ENCODE assay signal across 16 cellular contexts in genomic region chr3:142117052-142117451, GRCh38. TPM values are rescaled to one million over a fixed set of nuclear protein-coding genes. Genes with fewer than 3 reads are reported as not detected.
A peak's percentile ranks its signal among the peaks of the same experiment; 100 is the strongest.
DNase-seq lines count a peak whose midpoint lies in the region; ATAC-seq and TF ChIP-seq lines count a peak whose summit lies in the region.
"Had no signal": no experiment of that assay in that cellular context is flagged by ENCODE, and none has a peak within 500 bp of the region (broad histone marks: within the 10 kb centered on the region; RNA-seq: fewer than 3 reads in every experiment).

No MANE protein-coding gene starts in this region.

- H3K4me1 ChIP-seq in subcutaneous abdominal adipose tissue (ENCODE audit: control insufficient read depth in 5 of 5, insufficient read depth in 5 of 5, low read length in 5 of 5): peaks cover 0 to 38% (median 17%) of the 10 kb centered on the region in 5 donors

- TF ChIP-seq CTCF in epithelial cell of esophagus (IDR thresholded peaks at IDR 0.05; ENCODE audit: insufficient read depth, low read depth, low read length, missing control alignments): no peak

- no peaks in the 10 kb centered on the region for H3K27me3 ChIP-seq in subcutaneous abdominal adipose tissue (ENCODE audit: control insufficient read depth in 5 of 5, insufficient read depth in 4 of 5, low read length in 5 of 5)
- H3K27me3 ChIP-seq: dorsolateral prefrontal cortex, hepatocyte had no signal

- H3K9me3 ChIP-seq in subcutaneous abdominal adipose tissue (ENCODE audit: control insufficient read depth in 5 of 5, low read length in 5 of 5): peaks cover 0 to 4% (median 2%) of the 10 kb centered on the region in 5 donors

- H3K4me3 ChIP-seq in epithelial cell of esophagus (ENCODE audit: low read length) (no peak overlapping the region), subcutaneous abdominal adipose tissue (ENCODE audit: low read depth in 1 of 5, low read length in 5 of 5) (no peak overlapping the region)
- H3K4me3 ChIP-seq: dorsolateral prefrontal cortex, hepatocyte had no signal

- H3K27ac ChIP-seq in subcutaneous abdominal adipose tissue (ENCODE audit: low read depth, low read length): peak overlapping the region; percentile 81
- H3K27ac ChIP-seq: dorsolateral prefrontal cortex, hepatocyte had no signal

- DNase-seq in NCI-H146 (lab: John Stamatoyannopoulos, UW) (peak; percentile 30), NCI-H146 treated with DMSO at 0.1 percent for 48 hours (lab: John Stamatoyannopoulos, UW; ENCODE audit: unreplicated experiment) (no peak), NCI-H2196 treated with DMSO at 0.1 percent for 48 hours (lab: John Stamatoyannopoulos, UW; ENCODE audit: unreplicated experiment) (peak; percentile 81), epithelial cell of esophagus (ENCODE audit: low read depth) (peak; percentile 47), SK-N-DZ (ENCODE audit: low spot score) (no peak), nucleus accumbens (lab: John Stamatoyannopoulos, UW) (no peak)
- DNase-seq in activated naive CD4-positive, alpha-beta T cell treated with anti-CD3 and anti-CD28 coated beads, Interleukin-2, amount 50 U/mL, for 72 hours (ENCODE audit: low spot score in 2 of 2): no peak
- DNase-seq: 8988T; activated CD4-positive, alpha-beta T cell treated with anti-CD3 and anti-CD28 coated beads for 1 hour; activated effector memory CD4-positive, alpha-beta T cell treated with anti-CD3 and anti-CD28 coated beads, Interleukin-2, amount 50 U/mL, for 16 hours; dorsolateral prefrontal cortex; MV-4-11 had no signal

- H3K36me3 ChIP-seq in subcutaneous abdominal adipose tissue (ENCODE audit: control insufficient read depth in 5 of 5, insufficient read depth in 5 of 5, low read length in 5 of 5): no peaks in the 10 kb centered on the region

- no peaks in the 10 kb centered on the region for H3K9me3 Mint-ChIP-seq in activated naive CD4-positive, alpha-beta T cell treated with anti-CD3 and anti-CD28 coated beads, Interleukin-2, amount 50 U/mL, for 72 hours
- H3K9me3 Mint-ChIP-seq: stimulated activated memory B cell treated with anti-CD40 and anti-IgM and Interleukin-4, amounts not matched to agents 10 μg/mL and 1 μg/mL and 100 μg/mL, for 72 hours had no signal

- H3K9ac ChIP-seq in subcutaneous abdominal adipose tissue (ENCODE audit: low read length in 5 of 5): peak overlapping the region in 1 of 5 donors; percentile 28

- H3K36me3 Mint-ChIP-seq in activated naive CD4-positive, alpha-beta T cell treated with anti-CD3 and anti-CD28 coated beads, Interleukin-2, amount 50 U/mL, for 72 hours: no peaks in the 10 kb centered on the region
- H3K36me3 Mint-ChIP-seq: stimulated activated memory B cell treated with anti-CD40 and anti-IgM and Interleukin-4, amounts not matched to agents 10 μg/mL and 1 μg/mL and 100 μg/mL, for 72 hours had no signal

- H3K27ac Mint-ChIP-seq in activated naive CD4-positive, alpha-beta T cell treated with anti-CD3 and anti-CD28 coated beads, Interleukin-2, amount 50 U/mL, for 72 hours: no peak overlapping the region
- H3K27ac Mint-ChIP-seq: stimulated activated memory B cell treated with anti-CD40 and anti-IgM and Interleukin-4, amounts not matched to agents 10 μg/mL and 1 μg/mL and 100 μg/mL, for 72 hours had no signal

- ATAC-seq in activated naive CD4-positive, alpha-beta T cell treated with anti-CD3 and anti-CD28 coated beads, Interleukin-2, amount 50 U/mL, for 72 hours: no peak
- ATAC-seq: Right ventricle myocardium inferior; stimulated activated memory B cell treated with anti-CD40 and anti-IgM and Interleukin-4, amounts not matched to agents 10 μg/mL and 1 μg/mL and 100 μg/mL, for 72 hours had no signal

RNA-seq across cellular contexts. Expression of gene TFDP2, which starts 32.3 kb away (rescaled TPM):
- polyA plus RNA-seq in SK-N-DZ (2014; cell fraction: cytosol; rRNA removed): 62.3 and 85.6 TPM in 2 replicates
- 70.1 and 87.0 TPM in 2 replicates for polyA plus RNA-seq in SK-N-DZ (2014; cell fraction: nucleus; rRNA removed)
- 10 to 100 TPM; 22.7 to 28.5 TPM for total RNA-seq in activated naive CD4-positive, alpha-beta T cell treated with anti-CD3 and anti-CD28 coated beads, Interleukin-2, amount 50 U/mL, for 72 hours

Comparison
In these comparisons a context has a peak if more than half of its experiments do, and no peak if none do; other contexts are left out.
1. DNase-seq: peak in NCI-H146 (single experiment), NCI-H2196 treated with DMSO at 0.1 percent for 48 hours (single experiment) and epithelial cell of esophagus (single experiment); none in NCI-H146 treated with DMSO at 0.1 percent for 48 hours (single experiment), SK-N-DZ (single experiment), nucleus accumbens (0 of 56) and activated naive CD4-positive, alpha-beta T cell treated with anti-CD3 and anti-CD28 coated beads, Interleukin-2, amount 50 U/mL, for 72 hours (0 of 2).